ENCODE assay signal across 15 cellular contexts in the genomic region with DNA sequence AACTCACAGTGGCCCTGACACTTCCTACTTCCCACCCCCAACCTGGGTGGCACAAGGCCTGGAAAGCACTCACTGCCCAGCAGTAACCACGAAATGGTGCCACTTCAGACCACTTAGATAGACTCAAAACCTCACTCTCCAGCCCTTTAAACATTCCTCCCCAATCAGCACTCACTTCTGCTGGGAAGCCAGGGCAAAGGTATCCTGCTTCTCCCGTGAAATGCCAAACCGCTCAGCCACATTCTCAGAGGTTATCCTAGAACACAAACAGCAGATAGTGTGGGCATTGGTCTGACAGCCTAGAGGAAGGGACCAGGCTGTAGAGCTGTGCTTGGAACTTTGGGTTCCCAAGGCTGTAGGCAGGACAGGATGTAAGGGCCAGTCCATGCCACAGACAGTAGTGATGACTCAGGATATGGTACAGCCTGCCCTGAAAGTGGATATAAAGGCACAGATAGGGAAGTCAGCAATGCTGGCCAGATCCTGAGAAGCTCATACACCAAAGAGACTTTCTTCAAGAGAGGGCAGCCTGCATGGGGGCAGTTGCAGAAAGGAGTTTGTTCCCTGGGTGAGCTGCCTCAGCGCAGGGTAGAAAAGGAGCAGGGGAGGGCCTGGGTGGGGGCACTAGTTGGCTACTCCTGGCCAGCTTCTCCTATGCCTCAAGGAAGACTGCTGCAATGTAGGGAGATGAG. TPM values are rescaled to one million over a fixed set of nuclear protein-coding genes. Genes with fewer than 3 reads are reported as not detected.
DNase-seq lines count a peak whose midpoint lies in the region; ATAC-seq and TF ChIP-seq lines count a peak whose summit lies in the region.
"Had no signal": no experiment of that assay in that cellular context is flagged by ENCODE, and none has a peak within 500 bp of the region (broad histone marks: within the 10 kb centered on the region; RNA-seq: fewer than 3 reads in every experiment).

No MANE protein-coding gene starts in this region.

- intact Hi-C loops in dendritic cell treated with granulocyte-macrophage colony-stimulating factor and Interleukin-4, amounts not matched to agents 40 ng/mL and 50 ng/mL, for 4 days (cut with micrococcal nuclease), result no loop called here
- intact Hi-C loops in lower lobe of right lung (cut with DNase I) (no loop called here), aorta (cut with DNase I) (no loop called here)

- peaks cover 64% of the 10 kb centered on the region for H3K36me3 Mint-ChIP-seq in stimulated activated naive CD8-positive, alpha-beta T cell treated with anti-CD3 and anti-CD28 coated beads, Interleukin-15, Interleukin-2, amounts not matched to agents 100 ng/mL and 50 ng/mL, for 24 hours (ENCODE audit: low read depth)
- peaks cover 100% of the 10 kb centered on the region for H3K36me3 Mint-ChIP-seq in dendritic cell treated with granulocyte-macrophage colony-stimulating factor and Interleukin-4, amounts not matched to agents 40 ng/mL and 50 ng/mL, for 4 days (ENCODE audit: low read depth)

- H3K36me3 ChIP-seq in lower lobe of right lung, result peaks cover 100% of the 10 kb centered on the region
- peaks cover 0 to 17% of the 10 kb centered on the region in 2 donors for H3K36me3 ChIP-seq in aorta (ENCODE audit: control insufficient read depth in 1 of 2, insufficient read depth in 2 of 2, low read length in 1 of 2)

- H3K27me3 ChIP-seq in lower lobe of right lung (ENCODE audit: low read depth) (no peaks in the 10 kb centered on the region), aorta (ENCODE audit: control insufficient read depth in 1 of 2, insufficient read depth in 2 of 2, low read length in 1 of 2) (no peaks in the 10 kb centered on the region)
- H3K27me3 ChIP-seq: brain microvascular endothelial cell had no signal

- H3K4me3 ChIP-seq in lower lobe of right lung (no peak overlapping the region), aorta (ENCODE audit: low read length in 2 of 2) (no peak overlapping the region)

- peaks cover 17% of the 10 kb centered on the region for H3K4me1 Mint-ChIP-seq in stimulated activated naive CD8-positive, alpha-beta T cell treated with anti-CD3 and anti-CD28 coated beads, Interleukin-15, Interleukin-2, amounts not matched to agents 100 ng/mL and 50 ng/mL, for 24 hours (ENCODE audit: low read depth)
- H3K4me1 Mint-ChIP-seq in stimulated activated naive CD8-positive, alpha-beta T cell treated with anti-CD3 and anti-CD28 coated beads, Interleukin-15, amount 100 ng/mL, for 72 hours, result peaks cover 40% of the 10 kb centered on the region
- H3K4me1 Mint-ChIP-seq in dendritic cell treated with granulocyte-macrophage colony-stimulating factor and Interleukin-4, amounts not matched to agents 40 ng/mL and 50 ng/mL, for 4 days (ENCODE audit: low read depth), result peaks cover 44% of the 10 kb centered on the region

- H3K27ac ChIP-seq in lower lobe of right lung, result peak overlapping the region; percentile 53
- no peak overlapping the region for H3K27ac ChIP-seq in aorta (ENCODE audit: low read depth in 1 of 2, low read length in 2 of 2)
- H3K27ac ChIP-seq: brain microvascular endothelial cell had no signal

- H3K9me3 Mint-ChIP-seq in stimulated activated naive CD8-positive, alpha-beta T cell treated with anti-CD3 and anti-CD28 coated beads, Interleukin-15, Interleukin-2, amounts not matched to agents 100 ng/mL and 50 ng/mL, for 24 hours, result no peaks in the 10 kb centered on the region
- H3K9me3 Mint-ChIP-seq in stimulated activated naive CD8-positive, alpha-beta T cell treated with anti-CD3 and anti-CD28 coated beads, Interleukin-15, amount 100 ng/mL, for 72 hours, result no peaks in the 10 kb centered on the region
- H3K9me3 Mint-ChIP-seq in dendritic cell treated with granulocyte-macrophage colony-stimulating factor and Interleukin-4, amounts not matched to agents 40 ng/mL and 50 ng/mL, for 4 days, result no peaks in the 10 kb centered on the region
- H3K9me3 Mint-ChIP-seq: activated B cell treated with CpG ODN at 0.5 μM for 24 hours; stimulated activated naive B cell treated with anti-CD40 and anti-IgM and Interleukin-4, amounts not matched to agents 10 μg/mL and 1 μg/mL and 100 μg/mL, for 72 hours had no signal

- H3K4me1 ChIP-seq in lower lobe of right lung (peaks cover 48% of the 10 kb centered on the region), aorta (ENCODE audit: control insufficient read depth in 1 of 2, insufficient read depth in 2 of 2, low read length in 2 of 2) (no peaks in the 10 kb centered on the region)

- H3K9me3 ChIP-seq in lower lobe of right lung (no peaks in the 10 kb centered on the region), aorta (ENCODE audit: control insufficient read depth, low read length) (no peaks in the 10 kb centered on the region)

- H3K27me3 Mint-ChIP-seq in stimulated activated naive CD8-positive, alpha-beta T cell treated with anti-CD3 and anti-CD28 coated beads, Interleukin-15, Interleukin-2, amounts not matched to agents 100 ng/mL and 50 ng/mL, for 24 hours, result no peaks in the 10 kb centered on the region
- no peaks in the 10 kb centered on the region for H3K27me3 Mint-ChIP-seq in stimulated activated naive CD8-positive, alpha-beta T cell treated with anti-CD3 and anti-CD28 coated beads, Interleukin-15, amount 100 ng/mL, for 72 hours
- no peaks in the 10 kb centered on the region for H3K27me3 Mint-ChIP-seq in dendritic cell treated with granulocyte-macrophage colony-stimulating factor and Interleukin-4, amounts not matched to agents 40 ng/mL and 50 ng/mL, for 4 days
- H3K27me3 Mint-ChIP-seq: activated B cell treated with CpG ODN at 0.5 μM for 24 hours; B cell; stimulated activated naive B cell treated with anti-CD40 and anti-IgM and Interleukin-4, amounts not matched to agents 10 μg/mL and 1 μg/mL and 100 μg/mL, for 72 hours had no signal

- no peak overlapping the region for H3K4me3 Mint-ChIP-seq in stimulated activated naive CD8-positive, alpha-beta T cell treated with anti-CD3 and anti-CD28 coated beads, Interleukin-15, Interleukin-2, amounts not matched to agents 100 ng/mL and 50 ng/mL, for 24 hours
- H3K4me3 Mint-ChIP-seq in stimulated activated naive CD8-positive, alpha-beta T cell treated with anti-CD3 and anti-CD28 coated beads, Interleukin-15, amount 100 ng/mL, for 72 hours, result no peak overlapping the region
- H3K4me3 Mint-ChIP-seq in dendritic cell treated with granulocyte-macrophage colony-stimulating factor and Interleukin-4, amounts not matched to agents 40 ng/mL and 50 ng/mL, for 4 days, result no peak overlapping the region
- H3K4me3 Mint-ChIP-seq: activated B cell treated with CpG ODN at 0.5 μM for 24 hours; B cell; stimulated activated naive B cell treated with anti-CD40 and anti-IgM and Interleukin-4, amounts not matched to agents 10 μg/mL and 1 μg/mL and 100 μg/mL, for 72 hours had no signal

- ATAC-seq in stimulated activated naive CD8-positive, alpha-beta T cell treated with anti-CD3 and anti-CD28 coated beads, Interleukin-15, amount 100 ng/mL, for 72 hours, result no peak
- ATAC-seq in lower lobe of right lung (peak; percentile 88 to 92), aorta (ENCODE audit: low FRiP score) (no peak)
- ATAC-seq: stimulated activated naive B cell treated with anti-CD40 and anti-IgM and Interleukin-4, amounts not matched to agents 10 μg/mL and 1 μg/mL and 100 μg/mL, for 72 hours had no signal

- TF ChIP-seq CTCF in lower lobe of right lung (IDR thresholded peaks at IDR 0.05), result no peak

- peak overlapping the region; percentile 41 for H3K27ac Mint-ChIP-seq in stimulated activated naive CD8-positive, alpha-beta T cell treated with anti-CD3 and anti-CD28 coated beads, Interleukin-15, Interleukin-2, amounts not matched to agents 100 ng/mL and 50 ng/mL, for 24 hours
- H3K27ac Mint-ChIP-seq in stimulated activated naive CD8-positive, alpha-beta T cell treated with anti-CD3 and anti-CD28 coated beads, Interleukin-15, amount 100 ng/mL, for 72 hours, result peak overlapping the region in 1 of 2 donors; percentile 82
- peak overlapping the region; percentile 20 for H3K27ac Mint-ChIP-seq in dendritic cell treated with granulocyte-macrophage colony-stimulating factor and Interleukin-4, amounts not matched to agents 40 ng/mL and 50 ng/mL, for 4 days
- H3K27ac Mint-ChIP-seq: B cell; stimulated activated naive B cell treated with anti-CD40 and anti-IgM and Interleukin-4, amounts not matched to agents 10 μg/mL and 1 μg/mL and 100 μg/mL, for 72 hours had no signal

- WGBS in aorta, 2 donors, result 95 to 97% methylated on average over 4 of the region's 4 CpGs

- no peak for DNase-seq in stimulated activated naive CD8-positive, alpha-beta T cell treated with anti-CD3 and anti-CD28 coated beads, Interleukin-15, amount 100 ng/mL, for 72 hours
- DNase-seq in lower lobe of right lung, result peak; percentile 69
- no peak for DNase-seq in NCI-H748 (lab: John Stamatoyannopoulos, UW; ENCODE audit: unreplicated experiment)
- DNase-seq in NCI-H526 (lab: John Stamatoyannopoulos, UW), result no peak
- no peak for DNase-seq in aorta
- DNase-seq in SIG-M5 (lab: John Stamatoyannopoulos, UW), result no peak
- DNase-seq: activated B cell treated with CpG ODN at 0.5 μM for 24 hours; activated gamma-delta T cell treated with Interleukin-2 at 50 U/mL for 16 hours; brain microvascular endothelial cell; NCI-H1694 treated with DMSO at 0.1 percent for 48 hours; NCI-H510A treated with DMSO at 0.1 percent for 48 hours; stimulated activated naive B cell treated with anti-CD40 and anti-IgM and Interleukin-4, amounts not matched to agents 10 μg/mL and 1 μg/mL and 100 μg/mL, for 72 hours had no signal

RNA-seq across cellular contexts. Expression of gene ACAA1, which starts 9.2 kb away (rescaled TPM):
- total RNA-seq in lower lobe of right lung, result 88.3 TPM
- 10 to 100 TPM; 39.3 to 54.8 TPM for total RNA-seq in aorta
- polyA plus RNA-seq in aorta, result 10 to 100 TPM; 58.4 to 69.2 TPM

RNA-seq across cellular contexts. Expression of gene MYD88, which starts 10.7 kb away (rescaled TPM):
- total RNA-seq in lower lobe of right lung, result 99.7 TPM
- total RNA-seq in aorta, result 10 to 100 TPM; 23.4 to 33.6 TPM
- polyA plus RNA-seq in aorta, result 10 to 100 TPM; 17.7 to 19.3 TPM

RNA-seq across cellular contexts. Expression of gene OXSR1, which starts 37.6 kb away (rescaled TPM):
- total RNA-seq in lower lobe of right lung, result 29.2 TPM
- 10 to 100 TPM; 38.9 to 42.0 TPM for total RNA-seq in aorta
- polyA plus RNA-seq in aorta, result 10 to 100 TPM in 1 of 2 donors, 1 to 10 TPM in 1; 7.9 to 13.9 TPM

Comparison
In these comparisons a context has a peak if more than half of its experiments do, and no peak if none do; other contexts are left out.
1. ATAC-seq: peak in lower lobe of right lung (2 of 2); none in stimulated activated naive CD8-positive, alpha-beta T cell treated with anti-CD3 and anti-CD28 coated beads, Interleukin-15, amount 100 ng/mL, for 72 hours (single experiment) and aorta (single experiment).